In genomic region chr17:61926831-61927210, GRCh38 we compare ENCODE assay signal across 8 cellular contexts. TPM values are rescaled to one million over a fixed set of nuclear protein-coding genes. Genes with fewer than 3 reads are reported as not detected.
A peak's percentile ranks its signal among the peaks of the same experiment; 100 is the strongest.
DNase-seq lines count a peak whose midpoint lies in the region; ATAC-seq and TF ChIP-seq lines count a peak whose summit lies in the region.

No MANE protein-coding gene starts in this region.

- H3K27ac ChIP-seq in lung (ENCODE audit: low read depth in 1 of 2, low read length in 1 of 2): peak overlapping the region; percentile 40 to 89
- peak overlapping the region; percentile 89 for H3K27ac ChIP-seq in upper lobe of right lung

- H3K36me3 Mint-ChIP-seq in MCF 10A (ENCODE audit: insufficient read depth, unreplicated experiment): peaks cover 42% of the 10 kb centered on the region

- peak overlapping the region; percentile 95 for H3K27ac Mint-ChIP-seq in MCF 10A (ENCODE audit: low read depth, unreplicated experiment)

- H3K4me3 ChIP-seq in AG10803 (ENCODE audit: low read length) (peak overlapping the region; percentile 90), lung (peak overlapping the region; percentile 71), upper lobe of right lung (peak overlapping the region; percentile 76)

- H3K27me3 ChIP-seq in lung (ENCODE audit: control insufficient read depth, insufficient read depth) (no peaks in the 10 kb centered on the region), upper lobe of right lung (no peaks in the 10 kb centered on the region)

- peak overlapping the region; percentile 92 for H3K4me3 Mint-ChIP-seq in MCF 10A (ENCODE audit: unreplicated experiment)

- TF ChIP-seq CTCF in AG10803 (conservative IDR thresholded peaks at IDR 0.05; ENCODE audit: low read length) (no peak), MCF 10A (IDR thresholded peaks at IDR 0.05; ENCODE audit: unreplicated experiment) (no peak), lung (IDR thresholded peaks at IDR 0.05; ENCODE audit: control extremely low read depth, extremely low read depth) (no peak), upper lobe of right lung (IDR thresholded peaks at IDR 0.05) (no peak)

- H3K9me3 Mint-ChIP-seq in MCF 10A (ENCODE audit: unreplicated experiment): no peaks in the 10 kb centered on the region

- DNase-seq in AG10803 (ENCODE audit: low read depth) (peak; percentile 31), MCF 10A (ENCODE audit: unreplicated experiment) (no peak), lung (ENCODE audit: low spot score) (no peak), upper lobe of right lung (no peak), cerebellum (ENCODE audit: low spot score) (no peak), NCI-H1417 treated with DMSO at 0.1 percent for 48 hours (lab: John Stamatoyannopoulos, UW) (no peak), 8988T (no peak)

- H3K4me1 ChIP-seq in lung (ENCODE audit: control insufficient read depth in 2 of 2, insufficient read depth in 2 of 2, low read length in 2 of 2) (peaks cover 2 to 6% of the 10 kb centered on the region in 2 donors), upper lobe of right lung (peaks cover 9% of the 10 kb centered on the region)

- WGBS in lung, 2 donors: 11 to 18% methylated on average over 4 of the region's 4 CpGs

- intact Hi-C loops in MCF 10A (cut with micrococcal nuclease) (loop anchor here (1.0 kb wide), 1 partner anchor 182 kb away; no protein-coding TSS in a partner anchor), upper lobe of right lung (cut with DNase I) (no loop called here)

- POLR2A ChIA-PET in MCF 10A (lab: Yijun Ruan, JAX): interaction anchor here (0.5 to 1.8 kb wide), 12 partner anchors 9 to 499 kb away, joined by 3 to 7 read pairs (median 4); partner anchors contain the start of gene BRIP1

- no peaks in the 10 kb centered on the region for H3K9me3 ChIP-seq in lung (ENCODE audit: control insufficient read depth in 2 of 2, insufficient read depth in 1 of 2, low read length in 1 of 2)
- no peaks in the 10 kb centered on the region for H3K9me3 ChIP-seq in upper lobe of right lung

- BruUV-seq in MCF 10A (replicated peaks; lab: Mats Ljungman, UMichigan): no TSS peak

- CTCF ChIA-PET in MCF 10A (lab: Yijun Ruan, JAX): no interaction called here

- no peaks in the 10 kb centered on the region for H3K27me3 Mint-ChIP-seq in MCF 10A (ENCODE audit: insufficient read depth, unreplicated experiment)

- H3K36me3 ChIP-seq in lung (ENCODE audit: control insufficient read depth in 2 of 2, insufficient read depth in 2 of 2, low read length in 2 of 2) (no peaks in the 10 kb centered on the region), upper lobe of right lung (peaks cover 29% of the 10 kb centered on the region)

- peaks cover 12% of the 10 kb centered on the region for H3K4me1 Mint-ChIP-seq in MCF 10A (ENCODE audit: insufficient read depth, unreplicated experiment)

- ATAC-seq in HG03521 (IDR thresholded peaks at IDR 0.05; ENCODE audit: unreplicated experiment) (peak; percentile 14), lung (ENCODE audit: insufficient read depth, low FRiP score) (peak; percentile 4), upper lobe of right lung (no peak)

RNA-seq across cellular contexts. Expression of gene INTS2, which starts 1.0 kb away (rescaled TPM):
- 11.8 and 19.2 TPM in 2 replicates for total RNA-seq in MCF 10A (2022)
- 10 to 100 TPM; 13.5 to 18.5 TPM for total RNA-seq in lung
- polyA plus RNA-seq in lung: 1 to 10 TPM; 2.4 to 3.4 TPM
- 10.9 TPM for total RNA-seq in upper lobe of right lung
- total RNA-seq in cerebellum: 41.9 TPM
